Comparison of ENCODE assay signal across 4 cellular contexts in genomic region chr12:6049992-6050391, GRCh38.
TF ChIP-seq lines count a peak whose summit lies in the region.

No MANE protein-coding gene starts in this region.

TF ChIP-seq in GM23338, 12 proteins besides CTCF, POLR2A, EP300 and RAD21 (continues in another document):
- TF ChIP-seq ETS1 (IDR thresholded peaks at IDR 0.05) (no peak), ZNF114 (CRISPR knock-in tag; IDR thresholded peaks at IDR 0.05) (no peak), REST (IDR thresholded peaks at IDR 0.05; ENCODE audit: unreplicated experiment) (no peak)

TF ChIP-seq in IMR-90, 13 proteins besides CTCF, POLR2A, EP300 and RAD21:
- TF ChIP-seq RCOR1 (IDR thresholded peaks at IDR 0.05; ENCODE audit: insufficient replicate concordance, low read length) (no peak), BHLHE40 (IDR thresholded peaks at IDR 0.05; ENCODE audit: low read depth, low read length) (no peak), CHD1 (IDR thresholded peaks at IDR 0.05; ENCODE audit: low read depth, low read length) (no peak), MAFK (IDR thresholded peaks at IDR 0.05; ENCODE audit: low read depth, low read length) (no peak)
TF ChIP-seq in IMR-90: peak in this region for 0.

TF ChIP-seq in WTC11, 78 proteins besides CTCF, POLR2A, EP300 and RAD21:
- no peak for TF ChIP-seq CDX4 (CRISPR knock-in tag; IDR thresholded peaks at IDR 0.05; ENCODE audit: borderline replicate concordance)
- TF ChIP-seq ZNF532 (CRISPR knock-in tag; IDR thresholded peaks at IDR 0.05; ENCODE audit: borderline replicate concordance), result no peak
- TF ChIP-seq ZNF281 (CRISPR knock-in tag; IDR thresholded peaks at IDR 0.05), result no peak
- no peak for TF ChIP-seq ZNF219 (CRISPR knock-in tag; IDR thresholded peaks at IDR 0.05; ENCODE audit: borderline replicate concordance)

TF ChIP-seq in HepG2, 621 proteins besides CTCF, POLR2A, EP300 and RAD21:
- no peak for TF ChIP-seq ZBTB7B (CRISPR knock-in tag; IDR thresholded peaks at IDR 0.05)
- no peak for TF ChIP-seq TFE3 (CRISPR knock-in tag; IDR thresholded peaks at IDR 0.05)
- 0 out of 2 replicates have a peak, but pooled peaks have one; percentile 26 for TF ChIP-seq ATF3 (CRISPR knock-in tag; IDR thresholded peaks at IDR 0.05)
- TF ChIP-seq ZBTB46 (CRISPR knock-in tag; IDR thresholded peaks at IDR 0.05; ENCODE audit: borderline replicate concordance), result no peak
- no peak for TF ChIP-seq KLF9 (CRISPR knock-in tag; IDR thresholded peaks at IDR 0.05; ENCODE audit: low read depth)
- TF ChIP-seq STAG1 (CRISPR knock-in tag; IDR thresholded peaks at IDR 0.05), result peak; percentile 42; the same call in 1 of the 2 replicates
- TF ChIP-seq CEBPB (IDR thresholded peaks at IDR 0.05; ENCODE audit: borderline replicate concordance, low read depth, low read length), result peak; percentile 65; the same call in 1 of the 2 replicates
- TF ChIP-seq LRRFIP1 (CRISPR knock-in tag; conservative IDR thresholded peaks at IDR 0.05), result no peak
- TF ChIP-seq SMC3 (IDR thresholded peaks at IDR 0.05; ENCODE audit: low read length), result peak; percentile 23; the same call in 1 of the 2 replicates
- TF ChIP-seq ZHX1 (CRISPR knock-in tag; IDR thresholded peaks at IDR 0.05; ENCODE audit: low read depth), result no peak
- TF ChIP-seq MLLT10 (CRISPR knock-in tag; IDR thresholded peaks at IDR 0.05), result no peak
- no peak for TF ChIP-seq ATF5 (CRISPR knock-in tag; IDR thresholded peaks at IDR 0.05; ENCODE audit: low read depth)
- TF ChIP-seq SIX1 (CRISPR knock-in tag; IDR thresholded peaks at IDR 0.05; ENCODE audit: borderline replicate concordance), result no peak
- TF ChIP-seq TMF1 (CRISPR knock-in tag; IDR thresholded peaks at IDR 0.05; ENCODE audit: low read depth), result no peak
- peak; percentile 46; the same call in 1 of the 2 replicates for TF ChIP-seq SALL1 (CRISPR knock-in tag; IDR thresholded peaks at IDR 0.05)
- TF ChIP-seq CEBPG (CRISPR knock-in tag; IDR thresholded peaks at IDR 0.05), result peak; percentile 72
- no peak for TF ChIP-seq BCL3 (CRISPR knock-in tag; IDR thresholded peaks at IDR 0.05)
- no peak for TF ChIP-seq U2AF1 (optimal IDR thresholded peaks at IDR 0.05; ENCODE audit: low read depth, low read length)
- TF ChIP-seq ZNF512B (CRISPR knock-in tag; IDR thresholded peaks at IDR 0.05; ENCODE audit: borderline replicate concordance), result no peak
- TF ChIP-seq SATB2 (CRISPR knock-in tag; IDR thresholded peaks at IDR 0.05), result no peak
